6 cellular contexts compared by ENCODE assay signal in the genomic region with DNA sequence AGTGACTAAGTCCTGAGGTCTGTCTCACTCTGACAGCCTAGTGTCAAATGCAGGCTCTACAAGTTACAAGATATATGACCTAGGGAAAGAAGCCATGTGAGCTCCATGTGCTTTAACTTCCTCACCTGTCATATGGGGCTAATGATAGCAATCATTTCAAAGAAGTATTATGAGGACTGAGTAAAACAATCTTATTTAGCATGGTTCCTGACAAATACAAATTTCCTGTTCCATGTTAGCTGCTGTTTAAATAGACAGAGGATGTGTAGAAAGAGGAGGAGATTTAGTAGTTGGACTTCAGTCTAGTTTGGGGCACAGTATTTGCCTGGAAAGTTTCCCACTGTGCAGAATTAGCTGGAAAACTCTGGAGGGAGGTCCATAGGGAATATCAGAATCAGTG.
"Had no signal": no experiment of that assay in that cellular context is flagged by ENCODE, and none has a peak within 500 bp of the region (broad histone marks: within the 10 kb centered on the region; RNA-seq: fewer than 3 reads in every experiment).

No MANE protein-coding gene starts in this region.

- FAIRE-seq: HTR-8/SVneo, K562 had no signal

- H3K4me3 ChIP-seq: K562 had no signal

- H3K4me3 Mint-ChIP-seq: IgD-negative memory B cell had no signal

- H3K27me3 Mint-ChIP-seq: IgD-negative memory B cell had no signal

- H3K27ac ChIP-seq: HL-60 had no signal

- DNase-seq: IMR-90, KBM-7 had no signal

- ATAC-seq: K562 had no signal

- H3K36me3 Mint-ChIP-seq: IgD-negative memory B cell had no signal

- H3K27ac Mint-ChIP-seq: IgD-negative memory B cell had no signal

- H3K4me1 Mint-ChIP-seq: IgD-negative memory B cell had no signal
